Comparison of ENCODE assay signal across 18 cellular contexts in genomic region chr2:120547662-120548061, GRCh38.
"Had no signal": no experiment of that assay in that cellular context is flagged by ENCODE, and none has a peak within 500 bp of the region (broad histone marks: within the 10 kb centered on the region; RNA-seq: fewer than 3 reads in every experiment).

No MANE protein-coding gene starts in this region.

- H3K4me3 Mint-ChIP-seq: activated CD4-positive, alpha-beta T cell treated with anti-CD3 and anti-CD28 coated beads, Interleukin-2, amount 10 ng/mL, durations not matched to agents 7 days and 5 days; activated CD8-positive, alpha-beta T cell treated with anti-CD3 and anti-CD28 coated beads, Interleukin-2, amount 10 ng/mL, durations not matched to agents 7 days and 5 days; activated naive CD4-positive, alpha-beta T cell treated with anti-CD3 and anti-CD28 coated beads, Interleukin-2, amount 50 U/mL, for 24 hours; activated T-cell treated with anti-CD3 and anti-CD28 coated beads, Interleukin-2, amount 50 U/mL, for 24 hours; dendritic cell treated with granulocyte-macrophage colony-stimulating factor and Interleukin-4, amounts not matched to agents 40 ng/mL and 50 ng/mL, for 4 days; mesothelial cell of epicardium; natural killer cell treated with Interleukin-12 subunit alpha and Interleukin-12 subunit beta and Interleukin-15 and Interleukin-18, amount 100 ng/mL, for 72 hours; stimulated activated naive CD8-positive, alpha-beta T cell treated with anti-CD3 and anti-CD28 coated beads, Interleukin-15, amount 100 ng/mL, for 72 hours had no signal

- H3K27me3 ChIP-seq: pancreas, testis, upper lobe of right lung had no signal

- DNase-seq: activated CD4-positive, alpha-beta T cell treated with anti-CD3 and anti-CD28 coated beads, Interleukin-2, amount 10 ng/mL, durations not matched to agents 7 days and 5 days; activated CD8-positive, alpha-beta T cell treated with anti-CD3 and anti-CD28 coated beads, Interleukin-2, amount 10 ng/mL, durations not matched to agents 7 days and 5 days; activated T-cell treated with anti-CD3 and anti-CD28 coated beads, Interleukin-2, amount 50 U/mL, for 24 hours; effector CD8-positive, alpha-beta T cell; esophagus squamous epithelium; hippocampal formation; left colon; pancreas; stimulated activated naive CD8-positive, alpha-beta T cell treated with anti-CD3 and anti-CD28 coated beads, Interleukin-15, amount 100 ng/mL, for 72 hours; T-helper 1 cell; T1000; testis; upper lobe of right lung had no signal

- H3K27ac Mint-ChIP-seq: activated CD4-positive, alpha-beta T cell treated with anti-CD3 and anti-CD28 coated beads, Interleukin-2, amount 10 ng/mL, durations not matched to agents 7 days and 5 days; activated CD8-positive, alpha-beta T cell treated with anti-CD3 and anti-CD28 coated beads, Interleukin-2, amount 10 ng/mL, durations not matched to agents 7 days and 5 days; activated naive CD4-positive, alpha-beta T cell treated with anti-CD3 and anti-CD28 coated beads, Interleukin-2, amount 50 U/mL, for 24 hours; activated T-cell treated with anti-CD3 and anti-CD28 coated beads, Interleukin-2, amount 50 U/mL, for 24 hours; dendritic cell treated with granulocyte-macrophage colony-stimulating factor and Interleukin-4, amounts not matched to agents 40 ng/mL and 50 ng/mL, for 4 days; mesothelial cell of epicardium; natural killer cell treated with Interleukin-12 subunit alpha and Interleukin-12 subunit beta and Interleukin-15 and Interleukin-18, amount 100 ng/mL, for 72 hours; stimulated activated naive CD8-positive, alpha-beta T cell treated with anti-CD3 and anti-CD28 coated beads, Interleukin-15, amount 100 ng/mL, for 72 hours had no signal

- ATAC-seq: activated CD8-positive, alpha-beta T cell treated with anti-CD3 and anti-CD28 coated beads, Interleukin-2, amount 10 ng/mL, durations not matched to agents 7 days and 5 days; left colon; natural killer cell treated with Interleukin-12 subunit alpha and Interleukin-12 subunit beta and Interleukin-15 and Interleukin-18, amount 100 ng/mL, for 72 hours; stimulated activated naive CD8-positive, alpha-beta T cell treated with anti-CD3 and anti-CD28 coated beads, Interleukin-15, amount 100 ng/mL, for 72 hours; upper lobe of right lung had no signal

- H3K4me1 Mint-ChIP-seq: activated CD4-positive, alpha-beta T cell treated with anti-CD3 and anti-CD28 coated beads, Interleukin-2, amount 10 ng/mL, durations not matched to agents 7 days and 5 days; activated naive CD4-positive, alpha-beta T cell treated with anti-CD3 and anti-CD28 coated beads, Interleukin-2, amount 50 U/mL, for 24 hours had no signal

- H3K36me3 ChIP-seq: esophagus squamous epithelium, neutrophil, pancreas, upper lobe of right lung had no signal

- H3K27ac ChIP-seq: esophagus squamous epithelium, neutrophil, pancreas, testis, upper lobe of right lung had no signal

- H3K9me3 Mint-ChIP-seq: activated CD4-positive, alpha-beta T cell treated with anti-CD3 and anti-CD28 coated beads, Interleukin-2, amount 10 ng/mL, durations not matched to agents 7 days and 5 days; activated naive CD4-positive, alpha-beta T cell treated with anti-CD3 and anti-CD28 coated beads, Interleukin-2, amount 50 U/mL, for 24 hours; activated T-cell treated with anti-CD3 and anti-CD28 coated beads, Interleukin-2, amount 50 U/mL, for 24 hours; dendritic cell treated with granulocyte-macrophage colony-stimulating factor and Interleukin-4, amounts not matched to agents 40 ng/mL and 50 ng/mL, for 4 days; mesothelial cell of epicardium; natural killer cell treated with Interleukin-12 subunit alpha and Interleukin-12 subunit beta and Interleukin-15 and Interleukin-18, amount 100 ng/mL, for 72 hours; stimulated activated naive CD8-positive, alpha-beta T cell treated with anti-CD3 and anti-CD28 coated beads, Interleukin-15, amount 100 ng/mL, for 72 hours had no signal

- H3K36me3 Mint-ChIP-seq: activated naive CD4-positive, alpha-beta T cell treated with anti-CD3 and anti-CD28 coated beads, Interleukin-2, amount 50 U/mL, for 24 hours; mesothelial cell of epicardium; natural killer cell treated with Interleukin-12 subunit alpha and Interleukin-12 subunit beta and Interleukin-15 and Interleukin-18, amount 100 ng/mL, for 72 hours had no signal

- H3K4me3 ChIP-seq: esophagus squamous epithelium, pancreas, testis, upper lobe of right lung had no signal

- H3K9me3 ChIP-seq: esophagus squamous epithelium, neutrophil, pancreas, testis, upper lobe of right lung had no signal
